In the genomic region with DNA sequence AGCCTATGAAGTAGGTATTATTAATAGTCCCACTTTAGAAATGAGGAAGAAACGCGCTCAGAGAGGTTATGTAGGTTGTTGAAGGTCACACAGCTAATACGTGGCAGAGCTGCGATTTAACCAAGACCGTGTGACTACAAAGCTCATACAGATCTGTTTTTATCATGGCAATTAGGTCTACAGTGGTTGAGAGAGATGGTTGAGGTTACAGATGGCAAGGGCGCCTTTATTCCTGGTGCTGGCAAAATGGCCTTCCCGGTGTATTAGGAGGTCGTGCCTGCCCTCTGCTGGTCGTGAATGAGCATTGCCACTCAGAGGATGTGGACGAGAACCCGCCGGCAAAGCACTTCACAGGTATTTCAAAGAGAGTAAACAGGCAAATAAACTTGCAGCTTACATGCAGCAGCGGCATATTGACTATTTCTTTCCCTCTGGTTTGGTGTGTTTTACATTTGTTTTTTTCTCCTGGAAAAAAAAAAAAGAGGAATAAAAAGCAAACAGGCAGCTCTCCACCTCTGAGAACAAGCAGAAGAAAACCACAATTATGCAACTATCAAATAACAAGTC, we compare ENCODE assay signal across 8 cellular contexts.
A peak's percentile ranks its signal among the peaks of the same experiment; 100 is the strongest.
DNase-seq lines count a peak whose midpoint lies in the region; ATAC-seq and TF ChIP-seq lines count a peak whose summit lies in the region.

No MANE protein-coding gene starts in this region.

- no peaks in the 10 kb centered on the region for H3K9me3 ChIP-seq in lower lobe of right lung

- peak; percentile 67 for DNase-seq in GM12865 (ENCODE audit: low read depth)
- DNase-seq in NCI-H526 treated with DMSO at 0.1 percent for 48 hours (lab: John Stamatoyannopoulos, UW), result peak; percentile 62
- DNase-seq in activated CD4-positive, alpha-beta T cell treated with anti-CD3 and anti-CD28 coated beads, Interleukin-2, amount 50 U/mL, for 1 hour, result peak; percentile 36
- DNase-seq in dermis microvascular lymphatic vessel endothelial cell (ENCODE audit: low read depth in 2 of 2), result peak; percentile 36 to 59
- peak; percentile 67 for DNase-seq in lower lobe of right lung
- DNase-seq in stimulated activated CD8-positive, alpha-beta memory T cell treated with anti-CD3 and anti-CD28 coated beads, Interleukin-15, amount 100 ng/mL, for 1 hour (ENCODE audit: low read depth), result peak; percentile 23

- no peaks in the 10 kb centered on the region for H3K27me3 ChIP-seq in lower lobe of right lung (ENCODE audit: low read depth)

- H3K4me3 ChIP-seq in GM12865 (ENCODE audit: low read depth, low read length), result no peak overlapping the region
- H3K4me3 ChIP-seq in lower lobe of right lung, result no peak overlapping the region

- H3K27ac ChIP-seq in lower lobe of right lung, result no peak overlapping the region

- no peaks in the 10 kb centered on the region for H3K4me1 ChIP-seq in lower lobe of right lung

- H3K36me3 ChIP-seq in lower lobe of right lung, result no peaks in the 10 kb centered on the region

- TF ChIP-seq CTCF in GM12865 (IDR thresholded peaks at IDR 0.05; ENCODE audit: insufficient read depth, low read depth, low read length, missing control alignments), result peak; percentile 81
- peak; percentile 84 for TF ChIP-seq CTCF in lower lobe of right lung (IDR thresholded peaks at IDR 0.05)

- intact Hi-C loops in lower lobe of right lung (cut with DNase I), result no loop called here

- peak; percentile 75 for ATAC-seq in HG03378 (IDR thresholded peaks at IDR 0.05; ENCODE audit: unreplicated experiment)
- peak; percentile 83 to 85 for ATAC-seq in lower lobe of right lung
- ATAC-seq in HG03571 (IDR thresholded peaks at IDR 0.05; ENCODE audit: unreplicated experiment), result no peak
